Comparison of ENCODE assay signal across 9 cellular contexts in genomic region chr3:167750273-167750971, GRCh38. TPM values are rescaled to one million over a fixed set of nuclear protein-coding genes. Genes with fewer than 3 reads are reported as not detected.
A peak's percentile ranks its signal among the peaks of the same experiment; 100 is the strongest.
DNase-seq lines count a peak whose midpoint lies in the region; ATAC-seq and TF ChIP-seq lines count a peak whose summit lies in the region.
"Had no signal": no experiment of that assay in that cellular context is flagged by ENCODE, and none has a peak within 500 bp of the region (broad histone marks: within the 10 kb centered on the region; RNA-seq: fewer than 3 reads in every experiment).

No MANE protein-coding gene starts in this region.

- peak in 4 of 5 donors; percentile 11 to 37 (median 20) for DNase-seq in CD4-positive, alpha-beta memory T cell
- DNase-seq in activated CD8-positive, alpha-beta T cell treated with anti-CD3 and anti-CD28 coated beads, Interleukin-2, amount 10 ng/mL, durations not matched to agents 7 days and 5 days, result no peak
- DNase-seq in dorsolateral prefrontal cortex (no peak), esophagus muscularis mucosa (ENCODE audit: extremely low spot score) (no peak), NCI-H1092 (lab: John Stamatoyannopoulos, UW) (no peak), NCI-H1694 treated with DMSO at 0.1 percent for 48 hours (lab: John Stamatoyannopoulos, UW) (no peak)
- DNase-seq: NCI-H146 had no signal

- 56% methylated on average over 3 of the region's 3 CpGs for WGBS in esophagus muscularis mucosa

- no peaks in the 10 kb centered on the region for H3K27me3 Mint-ChIP-seq in CD4-positive, alpha-beta memory T cell
- no peaks in the 10 kb centered on the region for H3K27me3 Mint-ChIP-seq in activated CD8-positive, alpha-beta T cell treated with anti-CD3 and anti-CD28 coated beads, Interleukin-2, amount 10 ng/mL, durations not matched to agents 7 days and 5 days (ENCODE audit: low read depth)

- no peaks in the 10 kb centered on the region for H3K9me3 ChIP-seq in CD4-positive, alpha-beta memory T cell (ENCODE audit: control insufficient read depth in 1 of 2, low read length in 2 of 2)
- no peaks in the 10 kb centered on the region for H3K9me3 ChIP-seq in esophagus muscularis mucosa

- no peak overlapping the region for H3K4me3 ChIP-seq in CD4-positive, alpha-beta memory T cell (ENCODE audit: low read length in 2 of 2)
- H3K4me3 ChIP-seq in dorsolateral prefrontal cortex (peak overlapping the region in 1 of 59 donors; percentile 2), esophagus muscularis mucosa (no peak overlapping the region)

- H3K27me3 ChIP-seq in CD4-positive, alpha-beta memory T cell (ENCODE audit: insufficient read depth, low read length), result no peaks in the 10 kb centered on the region
- H3K27me3 ChIP-seq in dorsolateral prefrontal cortex (no peaks in the 10 kb centered on the region), esophagus muscularis mucosa (no peaks in the 10 kb centered on the region)

- TF ChIP-seq POLR2A in esophagus muscularis mucosa (IDR thresholded peaks at IDR 0.05; ENCODE audit: low read depth), result no peak

- intact Hi-C loops in CD4-positive, alpha-beta memory T cell (cut with micrococcal nuclease), result no loop called here
- intact Hi-C loops in dorsolateral prefrontal cortex (cut with DNase I), result no loop called here
- intact Hi-C loops in esophagus muscularis mucosa (cut with DNase I), result no loop called here

- no peaks in the 10 kb centered on the region for H3K36me3 Mint-ChIP-seq in CD4-positive, alpha-beta memory T cell
- no peaks in the 10 kb centered on the region for H3K36me3 Mint-ChIP-seq in activated CD8-positive, alpha-beta T cell treated with anti-CD3 and anti-CD28 coated beads, Interleukin-2, amount 10 ng/mL, durations not matched to agents 7 days and 5 days (ENCODE audit: low read depth)

- H3K27ac Mint-ChIP-seq in CD4-positive, alpha-beta memory T cell, result peak overlapping the region in 4 of 7 donors; percentile 69 to 83 (median 82)
- peak overlapping the region; percentile 65 for H3K27ac Mint-ChIP-seq in activated CD8-positive, alpha-beta T cell treated with anti-CD3 and anti-CD28 coated beads, Interleukin-2, amount 10 ng/mL, durations not matched to agents 7 days and 5 days

- no peaks in the 10 kb centered on the region for H3K9me3 Mint-ChIP-seq in CD4-positive, alpha-beta memory T cell
- no peaks in the 10 kb centered on the region for H3K9me3 Mint-ChIP-seq in activated CD8-positive, alpha-beta T cell treated with anti-CD3 and anti-CD28 coated beads, Interleukin-2, amount 10 ng/mL, durations not matched to agents 7 days and 5 days (ENCODE audit: insufficient read depth)

- peaks cover 7% of the 10 kb centered on the region for H3K4me1 ChIP-seq in CD4-positive, alpha-beta memory T cell (ENCODE audit: insufficient read depth, low read length)
- H3K4me1 ChIP-seq in esophagus muscularis mucosa, result no peaks in the 10 kb centered on the region

- no peaks in the 10 kb centered on the region for H3K36me3 ChIP-seq in CD4-positive, alpha-beta memory T cell (ENCODE audit: insufficient read depth, low read length)
- H3K36me3 ChIP-seq in esophagus muscularis mucosa, result no peaks in the 10 kb centered on the region

- TF ChIP-seq EP300 in esophagus muscularis mucosa (IDR thresholded peaks at IDR 0.05), result no peak

- H3K27ac ChIP-seq in CD4-positive, alpha-beta memory T cell (ENCODE audit: low read depth, low read length), result no peak overlapping the region
- H3K27ac ChIP-seq in dorsolateral prefrontal cortex (no peak overlapping the region), esophagus muscularis mucosa (replicated peaks in 1 of 4) (no peak overlapping the region)

- TF ChIP-seq CTCF in dorsolateral prefrontal cortex (IDR thresholded peaks at IDR 0.05 in 54 of 56, conservative IDR thresholded peaks at IDR 0.05 in 2 of 56; ENCODE audit: low read depth in 1 of 56, partially characterized antibody in 56 of 56) (no peak), esophagus muscularis mucosa (IDR thresholded peaks at IDR 0.05) (no peak)

- ATAC-seq in GM19328 (IDR thresholded peaks at IDR 0.05; ENCODE audit: unreplicated experiment) (peak; percentile 95), HG03066 (IDR thresholded peaks at IDR 0.05; ENCODE audit: low read depth, unreplicated experiment) (peak; percentile 98)
- ATAC-seq in activated CD8-positive, alpha-beta T cell treated with anti-CD3 and anti-CD28 coated beads, Interleukin-2, amount 10 ng/mL, durations not matched to agents 7 days and 5 days, result peak; percentile 80

- H3K4me1 Mint-ChIP-seq in CD4-positive, alpha-beta memory T cell, result peaks cover 7 to 13% (median 11%) of the 10 kb centered on the region in 4 donors
- peaks cover 8% of the 10 kb centered on the region for H3K4me1 Mint-ChIP-seq in activated CD8-positive, alpha-beta T cell treated with anti-CD3 and anti-CD28 coated beads, Interleukin-2, amount 10 ng/mL, durations not matched to agents 7 days and 5 days (ENCODE audit: low read depth)

- POLR2A ChIA-PET in CD4-positive, alpha-beta memory T cell (lab: Charles Lee; ENCODE audit: partially characterized antibody), result interaction anchor here (2.2 kb wide), 1 partner anchor 15 kb away, joined by 8 read pairs; the partner anchor contains the start of gene SERPINI1
- POLR2A ChIA-PET in activated CD8-positive, alpha-beta T cell treated with anti-CD3 and anti-CD28 coated beads, Interleukin-2, amount 10 ng/mL, durations not matched to agents 7 days and 5 days (lab: Charles Lee), result no interaction called here

- CTCF ChIA-PET in CD4-positive, alpha-beta memory T cell (lab: Charles Lee; ENCODE audit: partially characterized antibody), result interaction anchor here (0.9 to 1.6 kb wide), 4 partner anchors 10 to 65 kb away, joined by 4 to 6 read pairs (median 4); partner anchors contain the start of gene SERPINI1
- CTCF ChIA-PET in activated CD8-positive, alpha-beta T cell treated with anti-CD3 and anti-CD28 coated beads, Interleukin-2, amount 10 ng/mL, durations not matched to agents 7 days and 5 days (lab: Charles Lee), result interaction anchor here (1.1 kb wide), 3 partner anchors 10 to 65 kb away, joined by 3 to 8 read pairs (median 3); partner anchors contain the start of gene SERPINI1

- peak overlapping the region in 7 of 8 donors; percentile 13 to 74 (median 45) for H3K4me3 Mint-ChIP-seq in CD4-positive, alpha-beta memory T cell
- no peak overlapping the region for H3K4me3 Mint-ChIP-seq in activated CD8-positive, alpha-beta T cell treated with anti-CD3 and anti-CD28 coated beads, Interleukin-2, amount 10 ng/mL, durations not matched to agents 7 days and 5 days

RNA-seq across cellular contexts. Expression of gene SERPINI1, which starts 14.9 kb away (rescaled TPM):
- total RNA-seq in CD4-positive, alpha-beta memory T cell, result 1 to 10 TPM; 4.3 to 4.9 TPM
- 10 to 100 TPM; 14.7 to 16.9 TPM for polyA plus RNA-seq in CD4-positive, alpha-beta memory T cell
- total RNA-seq in activated CD8-positive, alpha-beta T cell treated with anti-CD3 and anti-CD28 coated beads, Interleukin-2, amount 10 ng/mL, durations not matched to agents 7 days and 5 days, result 1 to 10 TPM; 1.2 to 1.7 TPM
- total RNA-seq in dorsolateral prefrontal cortex (100 to 1,000 TPM in 118 of 120 experiments, 10 to 100 TPM in 2; 59.0 to 596 (median 327) TPM), esophagus muscularis mucosa (1 to 10 TPM; 3.1 to 7.1 (median 4.1) TPM)

RNA-seq across cellular contexts. Expression of gene PDCD10, which starts 15.7 kb away (rescaled TPM):
- 10 to 100 TPM; 43.8 to 50.0 TPM for total RNA-seq in CD4-positive, alpha-beta memory T cell
- polyA plus RNA-seq in CD4-positive, alpha-beta memory T cell, result 100 to 1,000 TPM; 105 to 133 TPM
- 10 to 100 TPM; 69.6 to 72.2 TPM for total RNA-seq in activated CD8-positive, alpha-beta T cell treated with anti-CD3 and anti-CD28 coated beads, Interleukin-2, amount 10 ng/mL, durations not matched to agents 7 days and 5 days
- total RNA-seq in dorsolateral prefrontal cortex (10 to 100 TPM; 26.3 to 60.2 (median 45.6) TPM), esophagus muscularis mucosa (10 to 100 TPM; 58.3 to 90.1 (median 65.1) TPM)

Comparison
In these comparisons a context has a peak if more than half of its experiments do, and no peak if none do; other contexts are left out.
1. DNase-seq: peak in CD4-positive, alpha-beta memory T cell (4 of 5); none in activated CD8-positive, alpha-beta T cell treated with anti-CD3 and anti-CD28 coated beads, Interleukin-2, amount 10 ng/mL, durations not matched to agents 7 days and 5 days (single experiment), dorsolateral prefrontal cortex (0 of 10), esophagus muscularis mucosa (single experiment), NCI-H1092 (single experiment) and NCI-H1694 treated with DMSO at 0.1 percent for 48 hours (single experiment).
2. RNA of gene SERPINI1, which starts 14.9 kb away (total RNA-seq): 59.0 to 596 TPM in dorsolateral prefrontal cortex; 4.3 to 4.9 TPM in CD4-positive, alpha-beta memory T cell, 3.1 to 7.1 TPM in esophagus muscularis mucosa and 1.2 to 1.7 TPM in activated CD8-positive, alpha-beta T cell treated with anti-CD3 and anti-CD28 coated beads, Interleukin-2, amount 10 ng/mL, durations not matched to agents 7 days and 5 days; every median in the first group is over 4 times any median in the second.
3. Peak in every context shown above with its lines, with median percentiles within 50 percentile points of each other: ATAC-seq.